4 cellular contexts compared by ENCODE assay signal in genomic region chr16:30318647-30319046, GRCh38. TPM values are rescaled to one million over a fixed set of nuclear protein-coding genes. Genes with fewer than 3 reads are reported as not detected.
"Had no signal": no experiment of that assay in that cellular context is flagged by ENCODE, and none has a peak within 500 bp of the region (broad histone marks: within the 10 kb centered on the region; RNA-seq: fewer than 3 reads in every experiment).

No MANE protein-coding gene starts in this region.

RNA-seq across cellular contexts. Expression of gene MYL11, which starts 56.0 kb away (rescaled TPM):
- total RNA-seq: GM23248, H4, HT-29, IMR-90 had no signal
